Comparison of ENCODE assay signal across 8 cellular contexts in genomic region chr11:65706303-65706763, GRCh38. TPM values are rescaled to one million over a fixed set of nuclear protein-coding genes. Genes with fewer than 3 reads are reported as not detected.
DNase-seq lines count a peak whose midpoint lies in the region; ATAC-seq, FAIRE-seq and TF ChIP-seq lines count a peak whose summit lies in the region.
"Not testable (repeated sequence)": the region's sequence is repeated elsewhere in the genome, so short reads cannot be mapped to it uniquely, and the experiment has no call there.

No MANE protein-coding gene starts in this region.

- DNase-seq in G401 (ENCODE audit: low spot score) (peak; percentile 80), NCI-H1105 (lab: John Stamatoyannopoulos, UW) (peak; percentile 34), SJSA1 (ENCODE audit: low read depth in 1 of 2, low spot score in 2 of 2) (peak; percentile 47 to 85), small intestine (peak; percentile 55)
- DNase-seq in activated T-cell treated with anti-CD3 and anti-CD28 coated beads, Interleukin-2, amount 50 U/mL, for 1 hour, result peak; percentile 79
- peak; percentile 61 for DNase-seq in effector CD8-positive, alpha-beta T cell (lab: John Stamatoyannopoulos, UW)
- DNase-seq in HepG2 (ENCODE audit: low spot score); type B pancreatic cell (ENCODE audit: extremely low spot score, unreplicated experiment): not testable (repeated sequence)

- H3K27me3 Mint-ChIP-seq in type B pancreatic cell, result peaks cover 23% of the 10 kb centered on the region

- not testable (repeated sequence) for H3K9me3 ChIP-seq in SJSA1 (replicated peaks); HepG2 (ENCODE audit: low read length); small intestine (ENCODE audit: control insufficient read depth, low read depth)

- POLR2A ChIA-PET in HepG2 (lab: Yijun Ruan, JAX), result interaction anchor here (0.9 to 1.3 kb wide), 3 partner anchors 13 to 346 kb away, joined by 3 read pairs; partner anchors contain the start of gene SF3B2

- intact Hi-C loops in HepG2 (cut with micrococcal nuclease; ENCODE audit: unreplicated experiment), result not testable (repeated sequence)

- not testable (repeated sequence) for TF ChIP-seq EP300 in HepG2 (IDR thresholded peaks at IDR 0.05; ENCODE audit: low read depth in 2 of 2, low read length in 2 of 2); HepG2 (CRISPR knock-in tag; IDR thresholded peaks at IDR 0.05; ENCODE audit: borderline replicate concordance)

- H2AFZ ChIP-seq in HepG2 (ENCODE audit: low read length), result peak overlapping the region; percentile 87

- peak; percentile 84 for TF ChIP-seq CTCF in HepG2 (CRISPR knock-in tag; IDR thresholded peaks at IDR 0.05)
- TF ChIP-seq CTCF in type B pancreatic cell (conservative IDR thresholded peaks at IDR 0.05), result peak; percentile 83

- not testable (repeated sequence) for H3K27ac Mint-ChIP-seq in type B pancreatic cell

- CTCF ChIA-PET in HepG2 (lab: Yijun Ruan, JAX; ENCODE audit: low intra/inter-chr PET ratio, low total read pairs), result interaction anchor here (0.6 to 3.8 kb wide), 4 partner anchors 110 to 283 kb away, joined by 3 to 22 read pairs (median 6); no protein-coding TSS in a partner anchor

- H3K27me3 ChIP-seq in SJSA1 (replicated peaks), result peaks cover 25% of the 10 kb centered on the region
- peaks cover 0 to 11% of the 10 kb centered on the region in 2 experiments; a peak in 2 of 5 replicates for H3K27me3 ChIP-seq in HepG2 (ENCODE audit: control insufficient read depth in 1 of 2, insufficient read depth in 2 of 2, low read length in 2 of 2)
- not testable (repeated sequence) for H3K27me3 ChIP-seq in small intestine (ENCODE audit: control insufficient read depth in 2 of 2, insufficient read depth in 2 of 2, low read length in 2 of 2)

- not testable (repeated sequence) for H3K9ac ChIP-seq in HepG2 (ENCODE audit: insufficient read depth, low read depth, low read length)

- TF ChIP-seq POLR2A in HepG2 (IDR thresholded peaks at IDR 0.05; ENCODE audit: insufficient read depth in 1 of 2, low read depth in 2 of 2, low read length in 2 of 2), result not testable (repeated sequence)

- H3K4me1 Mint-ChIP-seq in type B pancreatic cell (ENCODE audit: unreplicated experiment), result not testable (repeated sequence)

- H4K20me1 ChIP-seq in HepG2 (ENCODE audit: insufficient read depth, low read length), result not testable (repeated sequence)

- peak; percentile 54; the same call in 1 of the 2 replicates for TF ChIP-seq RAD21 in HepG2 (CRISPR knock-in tag; IDR thresholded peaks at IDR 0.05)

- not testable (repeated sequence) for FAIRE-seq in HepG2 (lab: Jason Lieb, UNC); small intestine (lab: Jason Lieb, UNC)

- H3K9me3 Mint-ChIP-seq in type B pancreatic cell, result not testable (repeated sequence)

- H3K4me3 ChIP-seq in SJSA1; small intestine (ENCODE audit: low read depth in 1 of 2, low read length in 2 of 2): not testable (repeated sequence)
- peak overlapping the region in 2 of 3 experiments; percentile 22 to 58; a peak in 2 of 6 replicates for H3K4me3 ChIP-seq in HepG2 (replicated peaks in 1 of 3; ENCODE audit: insufficient read depth in 1 of 3, low read depth in 2 of 3, low read length in 3 of 3)

- WGBS in HepG2 (ENCODE audit: low lambda C conversion rate), result 4% methylated on average over 7 of the region's 14 CpGs
- WGBS in small intestine, 3 donors, result 1 to 18% (median 5%) methylated on average over 14 of the region's 14 CpGs

- not testable (repeated sequence) for H3K36me3 Mint-ChIP-seq in type B pancreatic cell

- in situ Hi-C loops in G401 (cut with HindIII; ENCODE audit: low sequenced_read_pairs); HepG2 (cut with HindIII; ENCODE audit: extremely low pct_ligation_motif_present, low pct_unique_long_range_greater_than_20kb): not testable (repeated sequence)

- not testable (repeated sequence) for H3K79me2 ChIP-seq in HepG2 (ENCODE audit: insufficient read depth, low read length)

- not testable (repeated sequence) for BruUV-seq in HepG2 (replicated peaks; lab: Mats Ljungman, UMichigan)

- H3K4me1 ChIP-seq in SJSA1 (replicated peaks), result peaks cover 12% of the 10 kb centered on the region
- H3K4me1 ChIP-seq in HepG2 (ENCODE audit: insufficient read depth, low read length), result peaks cover 14% of the 10 kb centered on the region; the same call in 1 of the 2 replicates
- H3K4me1 ChIP-seq in small intestine (ENCODE audit: control insufficient read depth in 2 of 2, insufficient read depth in 1 of 2, low read depth in 1 of 2, low read length in 1 of 2), result not testable (repeated sequence)

- not testable (repeated sequence) for H3K36me3 ChIP-seq in SJSA1; HepG2 (replicated peaks in 1 of 2; ENCODE audit: control insufficient read depth in 1 of 2, insufficient read depth in 2 of 2, low read length in 2 of 2); small intestine (ENCODE audit: control insufficient read depth in 2 of 2, insufficient read depth in 2 of 2, low read length in 2 of 2)

- H3K27ac ChIP-seq in SJSA1; HepG2 (ENCODE audit: extremely low read length, insufficient read depth, low read length); small intestine (ENCODE audit: low read depth in 1 of 2, low read length in 1 of 2): not testable (repeated sequence)

- peak overlapping the region; percentile 77 for H3K4me2 ChIP-seq in HepG2 (ENCODE audit: low read depth, low read length)

- ATAC-seq in HepG2, result 0 out of 3 replicates have a peak, but pooled peaks have one; percentile 31

- H3K4me3 Mint-ChIP-seq in type B pancreatic cell, result not testable (repeated sequence)

RNA-seq across cellular contexts. Expression of gene KAT5, which starts 5.7 kb away (rescaled TPM):
- total RNA-seq in G401 (2014; rRNA removed; shearing (Covaris generic)), result 66.3 and 71.4 TPM in 2 replicates
- total RNA-seq in SJSA1 (2014; rRNA removed; shearing (Covaris generic)), result 90.5 and 119 TPM in 2 replicates
- total RNA-seq in HepG2 (2016; rRNA removed; fragmentation: Illumina TruSeq; extraction: Trizol) (45.4 and 48.3 TPM in 2 replicates), type B pancreatic cell (ENCODE audit: low replicate concordance) (61.7 and 77.6 TPM in 2 replicates)
- total RNA-seq in HepG2 (2016; cell fraction: cytosol; rRNA removed; fragmentation: Illumina TruSeq; extraction: Trizol; ENCODE audit: low read depth), result 8.5 and 8.6 TPM in 2 replicates
- 45.1 and 48.4 TPM in 2 replicates for total RNA-seq in HepG2 (2016; cell fraction: insoluble cytoplasmic fraction; rRNA removed; fragmentation: Illumina TruSeq; extraction: Trizol)
- 17.0 and 19.2 TPM in 2 replicates for total RNA-seq in HepG2 (2016; cell fraction: membrane; rRNA removed; fragmentation: Illumina TruSeq; extraction: Trizol)
- total RNA-seq in HepG2 (2016; cell fraction: nucleus; rRNA removed; fragmentation: Illumina TruSeq; extraction: Trizol), result 28.1 and 30.8 TPM in 2 replicates
- polyA plus RNA-seq in HepG2 (2011; rRNA removed) (34.4 and 35.2 TPM in 2 replicates), small intestine (10 to 100 TPM; 68.2 to 76.7 (median 73.9) TPM)
- polyA plus RNA-seq in HepG2 (2011; cell fraction: cytosol; rRNA removed), result 21.9 and 28.4 TPM in 2 replicates
- polyA plus RNA-seq in HepG2 (2011; cell fraction: nucleus; rRNA removed), result 53.3 and 53.6 TPM in 2 replicates
- polyA plus RNA-seq in HepG2 (2012), result 19.9 and 22.4 TPM in 2 replicates
- polyA plus RNA-seq in HepG2 (2016; cell fraction: cytosol; fragmentation: Illumina TruSeq; extraction: Trizol; ENCODE audit: low read depth), result 5.2 and 5.8 TPM in 2 replicates
- polyA plus RNA-seq in HepG2 (2016; cell fraction: insoluble cytoplasmic fraction; fragmentation: Illumina TruSeq; extraction: Trizol; ENCODE audit: low read depth), result 41.7 and 50.6 TPM in 2 replicates
- polyA plus RNA-seq in HepG2 (2016; cell fraction: membrane; fragmentation: Illumina TruSeq; extraction: Trizol; ENCODE audit: low read depth), result 9.1 and 12.0 TPM in 2 replicates
- polyA plus RNA-seq in HepG2 (2016; cell fraction: nucleus; fragmentation: Illumina TruSeq; extraction: Trizol; ENCODE audit: insufficient read depth, low read depth), result 60.8 and 65.4 TPM in 2 replicates
- polyA minus RNA-seq in HepG2 (2011; rRNA and poly(A)+ RNA removed; ENCODE audit: low replicate concordance), result 78.3 and 126 TPM in 2 replicates
- polyA minus RNA-seq in HepG2 (2011; cell fraction: cytosol; rRNA and poly(A)+ RNA removed), result 15.4 and 16.3 TPM in 2 replicates
- polyA minus RNA-seq in HepG2 (2011; cell fraction: nucleus; rRNA and poly(A)+ RNA removed), result 39.5 and 44.1 TPM in 2 replicates

RNA-seq across cellular contexts. Expression of gene RNASEH2C, which starts 14.3 kb away (rescaled TPM):
- total RNA-seq in G401 (2014; rRNA removed; shearing (Covaris generic)), result 86.2 and 132 TPM in 2 replicates
- total RNA-seq in SJSA1 (2014; rRNA removed; shearing (Covaris generic)), result 168 and 170 TPM in 2 replicates
- total RNA-seq in HepG2 (2016; rRNA removed; fragmentation: Illumina TruSeq; extraction: Trizol) (50.9 and 65.1 TPM in 2 replicates), type B pancreatic cell (ENCODE audit: low replicate concordance) (51.7 and 69.4 TPM in 2 replicates)
- 57.6 and 60.3 TPM in 2 replicates for total RNA-seq in HepG2 (2016; cell fraction: cytosol; rRNA removed; fragmentation: Illumina TruSeq; extraction: Trizol; ENCODE audit: low read depth)
- 55.2 and 76.7 TPM in 2 replicates for total RNA-seq in HepG2 (2016; cell fraction: insoluble cytoplasmic fraction; rRNA removed; fragmentation: Illumina TruSeq; extraction: Trizol)
- total RNA-seq in HepG2 (2016; cell fraction: membrane; rRNA removed; fragmentation: Illumina TruSeq; extraction: Trizol), result 36.0 and 40.9 TPM in 2 replicates
- 18.2 and 19.2 TPM in 2 replicates for total RNA-seq in HepG2 (2016; cell fraction: nucleus; rRNA removed; fragmentation: Illumina TruSeq; extraction: Trizol)
- polyA plus RNA-seq in HepG2 (2011; rRNA removed) (24.6 and 27.4 TPM in 2 replicates), small intestine (10 to 100 TPM; 50.1 to 65.1 (median 50.3) TPM)
- 34.9 and 55.1 TPM in 2 replicates for polyA plus RNA-seq in HepG2 (2011; cell fraction: cytosol; rRNA removed)
- polyA plus RNA-seq in HepG2 (2011; cell fraction: nucleus; rRNA removed), result 41.5 and 44.0 TPM in 2 replicates
- 16.9 and 19.3 TPM in 2 replicates for polyA plus RNA-seq in HepG2 (2012)
- polyA plus RNA-seq in HepG2 (2016; cell fraction: cytosol; fragmentation: Illumina TruSeq; extraction: Trizol; ENCODE audit: low read depth), result 53.8 and 60.7 TPM in 2 replicates
- polyA plus RNA-seq in HepG2 (2016; cell fraction: insoluble cytoplasmic fraction; fragmentation: Illumina TruSeq; extraction: Trizol; ENCODE audit: low read depth), result 53.3 and 62.7 TPM in 2 replicates
- 27.7 and 34.7 TPM in 2 replicates for polyA plus RNA-seq in HepG2 (2016; cell fraction: membrane; fragmentation: Illumina TruSeq; extraction: Trizol; ENCODE audit: low read depth)
- 35.1 and 36.6 TPM in 2 replicates for polyA plus RNA-seq in HepG2 (2016; cell fraction: nucleus; fragmentation: Illumina TruSeq; extraction: Trizol; ENCODE audit: insufficient read depth, low read depth)
- 9.1 and 31.0 TPM in 2 replicates for polyA minus RNA-seq in HepG2 (2011; rRNA and poly(A)+ RNA removed; ENCODE audit: low replicate concordance)
- polyA minus RNA-seq in HepG2 (2011; cell fraction: cytosol; rRNA and poly(A)+ RNA removed), result 11.3 and 11.4 TPM in 2 replicates
- polyA minus RNA-seq in HepG2 (2011; cell fraction: nucleus; rRNA and poly(A)+ RNA removed), result 12.7 and 15.0 TPM in 2 replicates

RNA-seq across cellular contexts. Expression of gene RELA, which starts 43.6 kb away (rescaled TPM):
- total RNA-seq in G401 (2014; rRNA removed; shearing (Covaris generic)), result 29.7 and 38.0 TPM in 2 replicates
- total RNA-seq in SJSA1 (2014; rRNA removed; shearing (Covaris generic)), result 51.7 and 63.3 TPM in 2 replicates
- 18.7 and 21.4 TPM in 2 replicates for total RNA-seq in HepG2 (2016; rRNA removed; fragmentation: Illumina TruSeq; extraction: Trizol)
- 13.2 and 15.2 TPM in 2 replicates for total RNA-seq in HepG2 (2016; cell fraction: cytosol; rRNA removed; fragmentation: Illumina TruSeq; extraction: Trizol; ENCODE audit: low read depth)
- 18.1 and 22.6 TPM in 2 replicates for total RNA-seq in HepG2 (2016; cell fraction: insoluble cytoplasmic fraction; rRNA removed; fragmentation: Illumina TruSeq; extraction: Trizol)
- 29.5 and 31.1 TPM in 2 replicates for total RNA-seq in HepG2 (2016; cell fraction: membrane; rRNA removed; fragmentation: Illumina TruSeq; extraction: Trizol)
- total RNA-seq in HepG2 (2016; cell fraction: nucleus; rRNA removed; fragmentation: Illumina TruSeq; extraction: Trizol), result 22.2 and 24.4 TPM in 2 replicates
- polyA plus RNA-seq in HepG2 (2011; rRNA removed), result 40.5 and 51.0 TPM in 2 replicates
- polyA plus RNA-seq in HepG2 (2011; cell fraction: cytosol; rRNA removed), result 17.1 and 18.5 TPM in 2 replicates
- 130 and 135 TPM in 2 replicates for polyA plus RNA-seq in HepG2 (2011; cell fraction: nucleus; rRNA removed)
- polyA plus RNA-seq in HepG2 (2012), result 35.3 and 47.6 TPM in 2 replicates
- polyA plus RNA-seq in HepG2 (2016; cell fraction: cytosol; fragmentation: Illumina TruSeq; extraction: Trizol; ENCODE audit: low read depth), result 18.5 and 18.9 TPM in 2 replicates
- polyA plus RNA-seq in HepG2 (2016; cell fraction: insoluble cytoplasmic fraction; fragmentation: Illumina TruSeq; extraction: Trizol; ENCODE audit: low read depth), result 29.6 and 39.8 TPM in 2 replicates
- 31.6 and 34.3 TPM in 2 replicates for polyA plus RNA-seq in HepG2 (2016; cell fraction: membrane; fragmentation: Illumina TruSeq; extraction: Trizol; ENCODE audit: low read depth)
- polyA plus RNA-seq in HepG2 (2016; cell fraction: nucleus; fragmentation: Illumina TruSeq; extraction: Trizol; ENCODE audit: insufficient read depth, low read depth), result 67.4 and 71.3 TPM in 2 replicates
- polyA minus RNA-seq in HepG2 (2011; rRNA and poly(A)+ RNA removed; ENCODE audit: low replicate concordance), result 44.8 and 56.8 TPM in 2 replicates
- polyA minus RNA-seq in HepG2 (2011; cell fraction: cytosol; rRNA and poly(A)+ RNA removed), result 19.2 and 21.1 TPM in 2 replicates
- polyA minus RNA-seq in HepG2 (2011; cell fraction: nucleus; rRNA and poly(A)+ RNA removed), result 31.7 and 34.9 TPM in 2 replicates
- polyA plus RNA-seq in small intestine, result 10 to 100 TPM; 32.2 to 40.5 (median 33.0) TPM
- total RNA-seq in type B pancreatic cell (ENCODE audit: low replicate concordance), result 64.8 and 80.0 TPM in 2 replicates
